ENCODE assay signal across 8 cellular contexts in the genomic region with DNA sequence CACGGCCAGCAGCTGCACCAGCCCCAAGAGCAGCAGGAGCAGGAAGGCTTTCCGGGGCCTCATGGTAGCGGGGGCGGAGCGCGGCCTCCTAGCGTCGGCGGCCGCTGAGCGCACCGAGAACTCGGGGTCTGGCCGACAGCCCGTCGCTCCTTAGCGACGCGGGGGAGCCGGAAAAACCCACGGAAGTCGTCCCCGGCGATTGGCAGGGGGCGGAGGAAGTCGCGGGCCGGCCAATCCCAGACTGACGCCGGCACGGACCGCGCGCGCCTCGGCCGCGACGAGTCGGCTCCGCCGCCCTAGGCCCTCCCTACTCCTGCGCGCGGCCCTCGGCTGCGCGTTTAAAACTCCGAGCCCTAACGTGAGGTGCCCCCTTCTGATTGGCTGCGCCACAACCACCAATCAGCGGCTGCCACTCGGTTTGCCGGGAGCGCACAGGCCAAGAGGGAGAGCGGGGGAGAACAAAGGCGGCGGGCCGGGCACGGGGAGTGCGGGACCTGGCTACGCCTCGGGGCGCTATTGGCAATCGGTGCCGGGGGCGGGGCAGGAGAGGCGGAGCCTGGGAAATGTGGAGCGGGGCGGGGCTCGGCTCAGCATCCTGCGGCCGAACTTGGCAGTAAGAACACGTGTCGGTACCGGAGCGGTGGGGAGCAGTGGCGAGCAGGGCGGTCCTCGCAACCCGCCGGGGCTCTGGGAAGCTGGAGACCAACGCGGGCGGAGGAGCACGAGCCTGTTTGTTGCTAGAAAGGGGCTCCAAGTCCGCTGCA. TPM values are rescaled to one million over a fixed set of nuclear protein-coding genes. Genes with fewer than 3 reads are reported as not detected.
DNase-seq lines count a peak whose midpoint lies in the region; ATAC-seq and TF ChIP-seq lines count a peak whose summit lies in the region.

A gene with protein sequence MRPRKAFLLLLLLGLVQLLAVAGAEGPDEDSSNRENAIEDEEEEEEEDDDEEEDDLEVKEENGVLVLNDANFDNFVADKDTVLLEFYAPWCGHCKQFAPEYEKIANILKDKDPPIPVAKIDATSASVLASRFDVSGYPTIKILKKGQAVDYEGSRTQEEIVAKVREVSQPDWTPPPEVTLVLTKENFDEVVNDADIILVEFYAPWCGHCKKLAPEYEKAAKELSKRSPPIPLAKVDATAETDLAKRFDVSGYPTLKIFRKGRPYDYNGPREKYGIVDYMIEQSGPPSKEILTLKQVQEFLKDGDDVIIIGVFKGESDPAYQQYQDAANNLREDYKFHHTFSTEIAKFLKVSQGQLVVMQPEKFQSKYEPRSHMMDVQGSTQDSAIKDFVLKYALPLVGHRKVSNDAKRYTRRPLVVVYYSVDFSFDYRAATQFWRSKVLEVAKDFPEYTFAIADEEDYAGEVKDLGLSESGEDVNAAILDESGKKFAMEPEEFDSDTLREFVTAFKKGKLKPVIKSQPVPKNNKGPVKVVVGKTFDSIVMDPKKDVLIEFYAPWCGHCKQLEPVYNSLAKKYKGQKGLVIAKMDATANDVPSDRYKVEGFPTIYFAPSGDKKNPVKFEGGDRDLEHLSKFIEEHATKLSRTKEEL (minus strand): TSS at position 160 of the 764 bp plus-strand sequence. CDS start 97 bp downstream, at position 63.

- no peaks in the 10 kb centered on the region for H3K4me1 ChIP-seq in breast epithelium
- H3K4me1 ChIP-seq in skeletal muscle tissue (ENCODE audit: control insufficient read depth in 3 of 3, insufficient read depth in 3 of 3, low read length in 3 of 3): peaks cover 14 to 23% (median 23%) of the 10 kb centered on the region in 3 donors

- H3K36me3 ChIP-seq in breast epithelium: no peaks in the 10 kb centered on the region
- H3K36me3 ChIP-seq in skeletal muscle tissue (ENCODE audit: control insufficient read depth in 3 of 3, insufficient read depth in 3 of 3, low read length in 3 of 3): peaks cover 0 to 4% (median 0%) of the 10 kb centered on the region in 3 donors

- H3K4me3 ChIP-seq in AG04450 (ENCODE audit: low read depth, low read length) (peak within 1 kb of the TSS; percentile 84), breast epithelium (peak within 1 kb of the TSS; percentile 85 to 93 (median 91)), iPS-18c (ENCODE audit: insufficient read depth, low read depth, low read length) (peak within 1 kb of the TSS; percentile 95), skeletal muscle tissue (ENCODE audit: low read length in 3 of 3) (peak within 1 kb of the TSS; percentile 86 to 91 (median 87))

- CTCF ChIA-PET in AG04450 (lab: Charles Lee): interaction anchor here (1.5 to 5.3 kb wide), 3 partner anchors 23 to 98 kb away, joined by 6 to 48 read pairs (median 9); no protein-coding TSS in a partner anchor

- peak within 1 kb of the TSS; percentile 90 to 91 (median 90) for H3K9ac ChIP-seq in skeletal muscle tissue (ENCODE audit: low read depth in 1 of 3, low read length in 3 of 3)

- POLR2A ChIA-PET in AG04450 (lab: Yijun Ruan, JAX): interaction anchor here (0.5 to 2.4 kb wide), 3 partner anchors 15 to 37 kb away, joined by 3 to 11 read pairs (median 3); no protein-coding TSS in a partner anchor

- no peaks in the 10 kb centered on the region for H3K9me3 ChIP-seq in AG04450 (ENCODE audit: control insufficient read depth, insufficient read depth, low read length)
- H3K9me3 ChIP-seq in breast epithelium: no peaks in the 10 kb centered on the region
- no peaks in the 10 kb centered on the region for H3K9me3 ChIP-seq in iPS-18c (ENCODE audit: control insufficient read depth, insufficient read depth, low read length)
- H3K9me3 ChIP-seq in skeletal muscle tissue (ENCODE audit: control insufficient read depth in 3 of 3, low read length in 3 of 3): no peaks in the 10 kb centered on the region

- DNase-seq in AG04450 (ENCODE audit: low read depth, low spot score) (peak; percentile 98), NCI-H2196 treated with DMSO at 0.1 percent for 48 hours (lab: John Stamatoyannopoulos, UW; ENCODE audit: unreplicated experiment) (peak; percentile 99), breast epithelium (ENCODE audit: low spot score in 2 of 2) (peak; percentile 98 to 99)

- peak; percentile 31 for TF ChIP-seq POLR2A in breast epithelium (IDR thresholded peaks at IDR 0.05)

- H3K27ac ChIP-seq in AG04450 (ENCODE audit: low read depth, low read length) (peak within 1 kb of the TSS; percentile 80), VCaP (peak within 1 kb of the TSS; percentile 95), breast epithelium (peak within 1 kb of the TSS; percentile 85 to 96), skeletal muscle tissue (ENCODE audit: low read depth, low read length) (peak within 1 kb of the TSS; percentile 84)

- no peaks in the 10 kb centered on the region for H3K27me3 ChIP-seq in AG04450 (ENCODE audit: control insufficient read depth, insufficient read depth, low read length)
- no peaks in the 10 kb centered on the region for H3K27me3 ChIP-seq in breast epithelium
- H3K27me3 ChIP-seq in skeletal muscle tissue (ENCODE audit: control insufficient read depth in 3 of 3, insufficient read depth in 3 of 3, low read length in 3 of 3): no peaks in the 10 kb centered on the region

- intact Hi-C loops in breast epithelium (cut with DNase I; ENCODE audit: low total_unique reads): no loop called here

- TF ChIP-seq CTCF in AG04450 (IDR thresholded peaks at IDR 0.05; ENCODE audit: low read depth, low read length): peak; percentile 35
- TF ChIP-seq CTCF in VCaP (conservative IDR thresholded peaks at IDR 0.05): peak; percentile 25
- TF ChIP-seq CTCF in breast epithelium (IDR thresholded peaks at IDR 0.05): peak in 2 of 3 donors; percentile 33 to 56

- ATAC-seq in GM18870 (IDR thresholded peaks at IDR 0.05; ENCODE audit: unreplicated experiment): peak; percentile 93
- peak; percentile 94 for ATAC-seq in HG03135 (IDR thresholded peaks at IDR 0.05; ENCODE audit: unreplicated experiment)

RNA-seq across cellular contexts. Expression of the gene that starts here (rescaled TPM):
- polyA plus RNA-seq in AG04450 (2011; rRNA removed): 215 and 227 TPM in 2 replicates
- 170 and 180 TPM in 2 replicates for polyA minus RNA-seq in AG04450 (2011; rRNA and poly(A)+ RNA removed)
- 100 to 1,000 TPM in 1 of 3 donors, 10 to 100 TPM in 2; 53.4 to 101 (median 68.3) TPM for total RNA-seq in breast epithelium
- total RNA-seq in skeletal muscle tissue: 61.1 TPM

Comparison
In these comparisons a context has a peak if more than half of its experiments do, and no peak if none do; other contexts are left out.
1. Peak in every context shown above with its lines: DNase-seq, ATAC-seq, H3K4me3 ChIP-seq and H3K27ac ChIP-seq.